Comparison of ENCODE assay signal across 8 cellular contexts in genomic region chr3:4978259-4978965, GRCh38. TPM values are rescaled to one million over a fixed set of nuclear protein-coding genes. Genes with fewer than 3 reads are reported as not detected.
DNase-seq lines count a peak whose midpoint lies in the region; ATAC-seq and TF ChIP-seq lines count a peak whose summit lies in the region.

No MANE protein-coding gene starts in this region.

- H3K9me3 Mint-ChIP-seq in activated naive CD4-positive, alpha-beta T cell treated with anti-CD3 and anti-CD28 coated beads, Interleukin-2, amount 50 U/mL, for 24 hours: no peaks in the 10 kb centered on the region

- H3K27ac ChIP-seq in thoracic aorta: peak overlapping the region; percentile 95 to 96

- H3K36me3 Mint-ChIP-seq in activated naive CD4-positive, alpha-beta T cell treated with anti-CD3 and anti-CD28 coated beads, Interleukin-2, amount 50 U/mL, for 24 hours: peaks cover 13% of the 10 kb centered on the region

- H3K36me3 ChIP-seq in thoracic aorta: peaks cover 6% of the 10 kb centered on the region

- TF ChIP-seq CTCF in thoracic aorta (IDR thresholded peaks at IDR 0.05): no peak

- H3K4me3 Mint-ChIP-seq in activated naive CD4-positive, alpha-beta T cell treated with anti-CD3 and anti-CD28 coated beads, Interleukin-2, amount 50 U/mL, for 24 hours: peak overlapping the region; percentile 97

- H3K27me3 ChIP-seq in thoracic aorta (replicated peaks; ENCODE audit: insufficient read depth): no peaks in the 10 kb centered on the region

- peaks cover 13 to 38% of the 10 kb centered on the region in 2 donors for H3K4me1 ChIP-seq in thoracic aorta (ENCODE audit: control insufficient read depth in 1 of 2, low read depth in 2 of 2)

- H3K4me1 Mint-ChIP-seq in activated naive CD4-positive, alpha-beta T cell treated with anti-CD3 and anti-CD28 coated beads, Interleukin-2, amount 50 U/mL, for 24 hours: peaks cover 55% of the 10 kb centered on the region

- no peaks in the 10 kb centered on the region for H3K9me3 ChIP-seq in thoracic aorta

- peak overlapping the region; percentile 62 for H3K4me3 ChIP-seq in Jurkat, Clone E6-1 (ENCODE audit: low read length)
- H3K4me3 ChIP-seq in thoracic aorta: peak overlapping the region; percentile 93

- DNase-seq in Daoy (ENCODE audit: low read depth): peak; percentile 97
- DNase-seq in Jurkat, Clone E6-1 (ENCODE audit: low read depth, low spot score): no peak
- DNase-seq in SIG-M5 (lab: John Stamatoyannopoulos, UW): peak; percentile 76
- peak; percentile 89 for DNase-seq in globus pallidus (ENCODE audit: low spot score)
- DNase-seq in occipital lobe (lab: John Stamatoyannopoulos, UW): peak; percentile 92
- peak; percentile 97 for DNase-seq in thoracic aorta (ENCODE audit: low spot score)

- no peaks in the 10 kb centered on the region for H3K27me3 Mint-ChIP-seq in activated naive CD4-positive, alpha-beta T cell treated with anti-CD3 and anti-CD28 coated beads, Interleukin-2, amount 50 U/mL, for 24 hours

- ATAC-seq in GM21717 (IDR thresholded peaks at IDR 0.05; ENCODE audit: unreplicated experiment) (peak; percentile 42), thoracic aorta (ENCODE audit: insufficient number of reproducible peaks, low FRiP score, low read depth) (peak; percentile 68)

- H3K27ac Mint-ChIP-seq in activated naive CD4-positive, alpha-beta T cell treated with anti-CD3 and anti-CD28 coated beads, Interleukin-2, amount 50 U/mL, for 24 hours: peak overlapping the region; percentile 85

RNA-seq across cellular contexts. Expression of gene BHLHE40, which starts 0.8 kb away (rescaled TPM):
- 5.3 and 11.1 TPM in 2 replicates for total RNA-seq in Daoy (2014; rRNA removed; shearing (Covaris generic))
- polyA plus RNA-seq in Jurkat, Clone E6-1 (2012; ENCODE audit: insufficient read depth, insufficient read length): 3.5 TPM
- total RNA-seq in occipital lobe (6.6 TPM), thoracic aorta (100 to 1,000 TPM in 1 of 2 donors, 10 to 100 TPM in 1; 47.2 to 109 TPM)
